18 cellular contexts compared by ENCODE assay signal in genomic region chr12:29253916-29254625, GRCh38.
"Had no signal": no experiment of that assay in that cellular context is flagged by ENCODE, and none has a peak within 500 bp of the region (broad histone marks: within the 10 kb centered on the region; RNA-seq: fewer than 3 reads in every experiment).

No MANE protein-coding gene starts in this region.

- H3K27ac Mint-ChIP-seq: activated CD4-positive, alpha-beta memory T cell treated with anti-CD3 and anti-CD28 coated beads, Interleukin-2, amount 10 ng/mL, durations not matched to agents 7 days and 5 days; activated CD4-positive, alpha-beta T cell treated with anti-CD3 and anti-CD28 coated beads for 36 hours; activated naive CD4-positive, alpha-beta T cell treated with anti-CD3 and anti-CD28 coated beads, Interleukin-2, amount 50 U/mL, for 24 hours; nephron; progenitor cell of endocrine pancreas; stimulated activated naive CD8-positive, alpha-beta T cell treated with anti-CD3 and anti-CD28 coated beads, Interleukin-15, amount 100 ng/mL, for 72 hours had no signal

- H3K36me3 ChIP-seq: adrenal gland, heart right ventricle, lower lobe of right lung, upper lobe of left lung had no signal

- H3K4me3 ChIP-seq: adrenal gland, heart right ventricle, lower lobe of right lung, smooth muscle cell, upper lobe of left lung had no signal

- H3K27me3 ChIP-seq: adrenal gland, heart right ventricle, upper lobe of left lung had no signal

- H3K9me3 ChIP-seq: adrenal gland, heart right ventricle, lower lobe of right lung, upper lobe of left lung had no signal

- DNase-seq: activated CD4-positive, alpha-beta memory T cell treated with anti-CD3 and anti-CD28 coated beads, Interleukin-2, amount 10 ng/mL, durations not matched to agents 7 days and 5 days; activated CD4-positive, alpha-beta T cell treated with anti-CD3 and anti-CD28 coated beads for 36 hours; activated effector memory CD4-positive, alpha-beta T cell treated with anti-CD3 and anti-CD28 coated beads, Interleukin-2, amount 50 U/mL, for 16 hours; activated T-cell treated with anti-CD3 and anti-CD28 coated beads, Interleukin-2, amount 50 U/mL, for 48 hours; adrenal gland; heart right ventricle; left cardiac atrium; lower lobe of right lung; occipital lobe; stimulated activated naive CD8-positive, alpha-beta T cell treated with anti-CD3 and anti-CD28 coated beads, Interleukin-15, amount 100 ng/mL, for 72 hours; upper lobe of left lung had no signal

- H3K27ac ChIP-seq: adrenal gland, lower lobe of right lung, upper lobe of left lung, VCaP had no signal

- H3K9me3 Mint-ChIP-seq: activated naive CD4-positive, alpha-beta T cell treated with anti-CD3 and anti-CD28 coated beads, Interleukin-2, amount 50 U/mL, for 24 hours; stimulated activated naive CD8-positive, alpha-beta T cell treated with anti-CD3 and anti-CD28 coated beads, Interleukin-15, amount 100 ng/mL, for 72 hours had no signal

- H3K27me3 Mint-ChIP-seq: activated CD4-positive, alpha-beta memory T cell treated with anti-CD3 and anti-CD28 coated beads, Interleukin-2, amount 10 ng/mL, durations not matched to agents 7 days and 5 days; activated CD4-positive, alpha-beta T cell treated with anti-CD3 and anti-CD28 coated beads for 36 hours; activated naive CD4-positive, alpha-beta T cell treated with anti-CD3 and anti-CD28 coated beads, Interleukin-2, amount 50 U/mL, for 24 hours; progenitor cell of endocrine pancreas; stimulated activated naive CD8-positive, alpha-beta T cell treated with anti-CD3 and anti-CD28 coated beads, Interleukin-15, amount 100 ng/mL, for 72 hours had no signal

- ATAC-seq: activated CD4-positive, alpha-beta T cell treated with anti-CD3 and anti-CD28 coated beads for 36 hours; esophagus mucosa; right cardiac atrium; stimulated activated naive CD8-positive, alpha-beta T cell treated with anti-CD3 and anti-CD28 coated beads, Interleukin-15, amount 100 ng/mL, for 72 hours had no signal

- H3K4me1 ChIP-seq: adrenal gland had no signal

- H3K4me3 Mint-ChIP-seq: activated CD4-positive, alpha-beta memory T cell treated with anti-CD3 and anti-CD28 coated beads, Interleukin-2, amount 10 ng/mL, durations not matched to agents 7 days and 5 days; activated CD4-positive, alpha-beta T cell treated with anti-CD3 and anti-CD28 coated beads for 36 hours; activated naive CD4-positive, alpha-beta T cell treated with anti-CD3 and anti-CD28 coated beads, Interleukin-2, amount 50 U/mL, for 24 hours; nephron; stimulated activated naive CD8-positive, alpha-beta T cell treated with anti-CD3 and anti-CD28 coated beads, Interleukin-15, amount 100 ng/mL, for 72 hours had no signal

- H3K4me1 Mint-ChIP-seq: activated CD4-positive, alpha-beta memory T cell treated with anti-CD3 and anti-CD28 coated beads, Interleukin-2, amount 10 ng/mL, durations not matched to agents 7 days and 5 days; activated CD4-positive, alpha-beta T cell treated with anti-CD3 and anti-CD28 coated beads for 36 hours; activated naive CD4-positive, alpha-beta T cell treated with anti-CD3 and anti-CD28 coated beads, Interleukin-2, amount 50 U/mL, for 24 hours; nephron; stimulated activated naive CD8-positive, alpha-beta T cell treated with anti-CD3 and anti-CD28 coated beads, Interleukin-15, amount 100 ng/mL, for 72 hours had no signal
